In the genomic region with DNA sequence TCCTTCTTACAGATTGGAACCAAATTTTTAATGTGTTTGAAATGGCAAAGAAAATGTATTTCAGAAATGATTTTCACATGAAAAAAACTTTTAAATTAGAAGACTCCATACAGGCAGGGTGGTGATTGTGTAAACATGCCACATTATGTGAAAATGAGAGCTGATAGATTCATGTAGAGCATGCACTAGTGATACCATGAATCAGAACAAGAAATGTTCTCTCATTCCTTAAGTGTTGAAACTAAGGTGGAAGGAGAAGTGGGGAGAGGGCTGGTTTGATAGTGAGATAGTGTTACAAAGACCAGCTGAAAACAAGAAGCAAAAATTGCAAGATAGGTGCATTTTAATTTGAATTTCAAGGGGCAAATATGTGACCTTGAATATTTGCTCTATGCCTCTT, we compare ENCODE assay signal across 15 cellular contexts.
DNase-seq lines count a peak whose midpoint lies in the region; ATAC-seq and TF ChIP-seq lines count a peak whose summit lies in the region.
"Had no signal": no experiment of that assay in that cellular context is flagged by ENCODE, and none has a peak within 500 bp of the region (broad histone marks: within the 10 kb centered on the region; RNA-seq: fewer than 3 reads in every experiment).

No MANE protein-coding gene starts in this region.

- peak; percentile 27 for DNase-seq in GM13977 (ENCODE audit: low spot score)
- DNase-seq in NCI-H446 treated with DMSO at 0.1 percent for 48 hours (lab: John Stamatoyannopoulos, UW): no peak
- DNase-seq in NCI-H774 (lab: John Stamatoyannopoulos, UW): no peak
- no peak for DNase-seq in OCI-M2 (lab: John Stamatoyannopoulos, UW; ENCODE audit: unreplicated experiment)
- DNase-seq in cortex of kidney (lab: John Stamatoyannopoulos, UW): no peak
- DNase-seq: DND-41; effector CD4-positive, alpha-beta T cell; foreskin melanocyte; MV-4-11; naive thymus-derived CD8-positive, alpha-beta T cell; NCI-H345; upper lobe of right lung had no signal

- in situ Hi-C loops in GM13977 (cut with MboI; ENCODE audit: low pct_unique_long_range_greater_than_20kb, low sequenced_read_pairs, unreplicated experiment): no loop called here

- TF ChIP-seq CTCF in GM13977 (IDR thresholded peaks at IDR 0.05; ENCODE audit: extremely low read depth, insufficient read depth, missing control alignments): no peak

- peak; percentile 75 for ATAC-seq in GM19351 (IDR thresholded peaks at IDR 0.05; ENCODE audit: unreplicated experiment)
- peak; percentile 58 for ATAC-seq in HG02642 (IDR thresholded peaks at IDR 0.05; ENCODE audit: poor library complexity, unreplicated experiment)
- ATAC-seq in HG03432 (IDR thresholded peaks at IDR 0.05; ENCODE audit: unreplicated experiment): peak; percentile 75
- ATAC-seq: naive thymus-derived CD8-positive, alpha-beta T cell; upper lobe of right lung had no signal
